In the genomic region with DNA sequence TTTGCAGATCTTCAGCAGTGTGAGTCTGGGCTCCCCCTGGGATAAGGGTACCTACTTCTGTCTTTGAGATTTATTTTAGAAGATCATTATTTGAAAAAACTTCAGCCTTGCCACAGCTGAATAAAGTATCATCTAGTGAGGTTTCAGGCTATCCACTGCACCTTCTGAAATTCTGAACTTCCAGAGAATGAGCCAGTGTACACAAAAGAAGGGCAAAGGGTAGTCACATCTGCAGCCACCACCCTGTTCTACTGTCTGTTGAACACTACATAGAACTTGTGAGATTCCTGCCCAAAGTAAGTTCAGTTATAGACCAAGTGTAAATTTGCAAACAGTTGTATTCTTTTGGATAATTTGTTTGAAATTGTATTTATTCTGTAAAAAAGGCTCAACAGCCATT, we compare ENCODE assay signal across 1 cellular context.
TF ChIP-seq lines count a peak whose summit lies in the region.

No MANE protein-coding gene starts in this region.

TF ChIP-seq in HepG2, 621 proteins besides CTCF, POLR2A, EP300 and RAD21 (continued from another document):
- TF ChIP-seq, protein P1, sequence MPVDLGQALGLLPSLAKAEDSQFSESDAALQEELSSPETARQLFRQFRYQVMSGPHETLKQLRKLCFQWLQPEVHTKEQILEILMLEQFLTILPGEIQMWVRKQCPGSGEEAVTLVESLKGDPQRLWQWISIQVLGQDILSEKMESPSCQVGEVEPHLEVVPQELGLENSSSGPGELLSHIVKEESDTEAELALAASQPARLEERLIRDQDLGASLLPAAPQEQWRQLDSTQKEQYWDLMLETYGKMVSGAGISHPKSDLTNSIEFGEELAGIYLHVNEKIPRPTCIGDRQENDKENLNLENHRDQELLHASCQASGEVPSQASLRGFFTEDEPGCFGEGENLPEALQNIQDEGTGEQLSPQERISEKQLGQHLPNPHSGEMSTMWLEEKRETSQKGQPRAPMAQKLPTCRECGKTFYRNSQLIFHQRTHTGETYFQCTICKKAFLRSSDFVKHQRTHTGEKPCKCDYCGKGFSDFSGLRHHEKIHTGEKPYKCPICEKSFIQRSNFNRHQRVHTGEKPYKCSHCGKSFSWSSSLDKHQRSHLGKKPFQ (CRISPR knock-in tag; IDR thresholded peaks at IDR 0.05; ENCODE audit: insufficient replicate concordance) = no peak
- no peak for TF ChIP-seq ZNF777 (CRISPR knock-in tag; IDR thresholded peaks at IDR 0.05)
- no peak for TF ChIP-seq ELK4 (CRISPR knock-in tag; IDR thresholded peaks at IDR 0.05; ENCODE audit: borderline replicate concordance)
- no peak for TF ChIP-seq MIER2 (CRISPR knock-in tag; IDR thresholded peaks at IDR 0.05)
- TF ChIP-seq ZNF878 (CRISPR knock-in tag; IDR thresholded peaks at IDR 0.05) = no peak
- TF ChIP-seq ZNF598 (CRISPR knock-in tag; IDR thresholded peaks at IDR 0.05; ENCODE audit: borderline replicate concordance) = no peak
- TF ChIP-seq ZNF703 (CRISPR knock-in tag; IDR thresholded peaks at IDR 0.05; ENCODE audit: borderline replicate concordance) = no peak
- TF ChIP-seq NFE2L2 (IDR thresholded peaks at IDR 0.05; ENCODE audit: low read length) = no peak
- TF ChIP-seq, protein P2, sequence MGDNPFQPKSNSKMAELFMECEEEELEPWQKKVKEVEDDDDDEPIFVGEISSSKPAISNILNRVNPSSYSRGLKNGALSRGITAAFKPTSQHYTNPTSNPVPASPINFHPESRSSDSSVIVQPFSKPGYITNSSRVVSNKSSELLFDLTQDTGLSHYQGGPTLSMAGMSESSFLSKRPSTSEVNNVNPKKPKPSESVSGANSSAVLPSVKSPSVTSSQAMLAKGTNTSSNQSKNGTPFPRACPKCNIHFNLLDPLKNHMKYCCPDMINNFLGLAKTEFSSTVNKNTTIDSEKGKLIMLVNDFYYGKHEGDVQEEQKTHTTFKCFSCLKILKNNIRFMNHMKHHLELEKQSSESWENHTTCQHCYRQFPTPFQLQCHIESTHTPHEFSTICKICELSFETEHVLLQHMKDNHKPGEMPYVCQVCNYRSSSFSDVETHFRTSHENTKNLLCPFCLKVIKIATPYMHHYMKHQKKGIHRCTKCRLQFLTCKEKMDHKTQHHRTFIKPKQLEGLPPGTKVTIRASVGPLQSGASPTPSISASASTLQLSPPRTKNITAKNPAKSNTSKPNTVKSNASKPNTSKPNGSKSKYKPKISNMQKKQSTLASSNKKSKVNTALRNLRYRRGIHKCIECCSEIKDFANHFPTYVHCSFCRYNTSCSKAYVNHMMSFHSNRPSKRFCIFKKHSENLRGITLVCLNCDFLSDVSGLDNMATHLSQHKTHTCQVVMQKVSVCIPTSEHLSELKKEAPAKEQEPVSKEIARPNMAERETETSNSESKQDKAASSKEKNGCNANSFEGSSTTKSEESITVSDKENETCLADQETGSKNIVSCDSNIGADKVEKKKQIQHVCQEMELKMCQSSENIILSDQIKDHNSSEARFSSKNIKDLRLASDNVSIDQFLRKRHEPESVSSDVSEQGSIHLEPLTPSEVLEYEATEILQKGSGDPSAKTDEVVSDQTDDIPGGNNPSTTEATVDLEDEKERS (CRISPR knock-in tag; IDR thresholded peaks at IDR 0.05) = no peak
- peak; percentile 19; the same call in 1 of the 2 replicates for TF ChIP-seq HNF4A (CRISPR knock-in tag; IDR thresholded peaks at IDR 0.05)
- TF ChIP-seq CEBPB (IDR thresholded peaks at IDR 0.05; ENCODE audit: borderline replicate concordance, low read depth, low read length) = no peak
- no peak for TF ChIP-seq BRD4 (CRISPR knock-in tag; IDR thresholded peaks at IDR 0.05)
- 0 out of 2 replicates have a peak, but pooled peaks have one; percentile 11 for TF ChIP-seq FOXA3 (CRISPR knock-in tag; IDR thresholded peaks at IDR 0.05)
- 0 out of 2 replicates have a peak, but pooled peaks have one; percentile 38 for TF ChIP-seq PPARG (CRISPR knock-in tag; conservative IDR thresholded peaks at IDR 0.05)
- no peak for TF ChIP-seq RAD51 (IDR thresholded peaks at IDR 0.05; ENCODE audit: borderline replicate concordance)
- no peak for TF ChIP-seq ZNF891 (CRISPR knock-in tag; IDR thresholded peaks at IDR 0.05)
- TF ChIP-seq NCOA5 (CRISPR knock-in tag; IDR thresholded peaks at IDR 0.05) = no peak
- 0 out of 2 replicates have a peak, but pooled peaks have one; percentile 21 for TF ChIP-seq HNF4G (IDR thresholded peaks at IDR 0.05; ENCODE audit: borderline replicate concordance, low read depth, low read length)
- TF ChIP-seq HNF4G (CRISPR knock-in tag; IDR thresholded peaks at IDR 0.05; ENCODE audit: borderline replicate concordance, low read depth) = no peak
- no peak for TF ChIP-seq FOXA1 (IDR thresholded peaks at IDR 0.05)
- 0 out of 2 replicates have a peak, but pooled peaks have one; percentile 22 for TF ChIP-seq FOXA1 (CRISPR knock-in tag; IDR thresholded peaks at IDR 0.05)
- TF ChIP-seq ZNF569 (CRISPR knock-in tag; IDR thresholded peaks at IDR 0.05; ENCODE audit: borderline replicate concordance) = no peak
- no peak for TF ChIP-seq ZNF629 (CRISPR knock-in tag; conservative IDR thresholded peaks at IDR 0.05)
- TF ChIP-seq RBAK (CRISPR knock-in tag; IDR thresholded peaks at IDR 0.05) = no peak
- no peak for TF ChIP-seq KDM2A (CRISPR knock-in tag; IDR thresholded peaks at IDR 0.05; ENCODE audit: borderline replicate concordance, low read depth)
- TF ChIP-seq, protein P3, sequence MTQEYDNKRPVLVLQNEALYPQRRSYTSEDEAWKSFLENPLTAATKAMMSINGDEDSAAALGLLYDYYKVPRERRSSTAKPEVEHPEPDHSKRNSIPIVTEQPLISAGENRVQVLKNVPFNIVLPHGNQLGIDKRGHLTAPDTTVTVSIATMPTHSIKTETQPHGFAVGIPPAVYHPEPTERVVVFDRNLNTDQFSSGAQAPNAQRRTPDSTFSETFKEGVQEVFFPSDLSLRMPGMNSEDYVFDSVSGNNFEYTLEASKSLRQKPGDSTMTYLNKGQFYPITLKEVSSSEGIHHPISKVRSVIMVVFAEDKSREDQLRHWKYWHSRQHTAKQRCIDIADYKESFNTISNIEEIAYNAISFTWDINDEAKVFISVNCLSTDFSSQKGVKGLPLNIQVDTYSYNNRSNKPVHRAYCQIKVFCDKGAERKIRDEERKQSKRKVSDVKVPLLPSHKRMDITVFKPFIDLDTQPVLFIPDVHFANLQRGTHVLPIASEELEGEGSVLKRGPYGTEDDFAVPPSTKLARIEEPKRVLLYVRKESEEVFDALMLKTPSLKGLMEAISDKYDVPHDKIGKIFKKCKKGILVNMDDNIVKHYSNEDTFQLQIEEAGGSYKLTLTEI (CRISPR knock-in tag; conservative IDR thresholded peaks at IDR 0.05) = no peak
- TF ChIP-seq ZNF557 (CRISPR knock-in tag; IDR thresholded peaks at IDR 0.05) = 0 out of 2 replicates have a peak, but pooled peaks have one; percentile 30
- no peak for TF ChIP-seq ATRX (CRISPR knock-in tag; IDR thresholded peaks at IDR 0.05; ENCODE audit: borderline replicate concordance)
